Comparison of ENCODE assay signal across 16 cellular contexts in the genomic region with DNA sequence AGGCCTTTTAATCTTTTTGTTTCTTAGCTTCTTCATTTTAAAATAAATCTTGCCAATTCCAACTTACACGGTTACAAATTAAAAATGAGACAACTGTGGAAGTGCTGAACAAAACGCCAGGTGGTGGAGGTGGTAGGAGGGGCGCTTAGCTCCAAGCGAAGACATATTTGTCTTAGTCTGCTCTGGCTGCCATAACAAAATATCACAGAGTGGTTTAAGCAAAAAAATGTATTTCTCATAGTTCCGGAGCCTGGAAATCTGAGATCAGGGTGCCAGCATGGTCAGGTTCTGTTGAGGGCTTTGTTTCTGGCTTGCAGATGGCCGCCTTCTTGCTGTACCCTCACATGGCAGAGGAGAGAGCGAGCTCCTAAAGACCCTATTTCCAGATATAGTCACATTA. TPM values are rescaled to one million over a fixed set of nuclear protein-coding genes. Genes with fewer than 3 reads are reported as not detected.
DNase-seq lines count a peak whose midpoint lies in the region; ATAC-seq and TF ChIP-seq lines count a peak whose summit lies in the region.
"Had no signal": no experiment of that assay in that cellular context is flagged by ENCODE, and none has a peak within 500 bp of the region (broad histone marks: within the 10 kb centered on the region; RNA-seq: fewer than 3 reads in every experiment).

No MANE protein-coding gene starts in this region.

- no peaks in the 10 kb centered on the region for H3K9me3 Mint-ChIP-seq in activated CD8-positive, alpha-beta T cell treated with anti-CD3 and anti-CD28 coated beads, Interleukin-2, amount 10 ng/mL, durations not matched to agents 7 days and 5 days (ENCODE audit: insufficient read depth)
- peaks cover 2% of the 10 kb centered on the region for H3K9me3 Mint-ChIP-seq in activated CD8-positive, alpha-beta T cell treated with anti-CD3 and anti-CD28 coated beads for 36 hours
- H3K9me3 Mint-ChIP-seq: activated naive CD8-positive, alpha-beta T cell treated with anti-CD3 and anti-CD28 coated beads, Interleukin-2, amount 50 U/mL, for 24 hours had no signal

- intact Hi-C loops in activated CD8-positive, alpha-beta T cell treated with anti-CD3 and anti-CD28 coated beads for 36 hours (cut with micrococcal nuclease): no loop called here
- intact Hi-C loops in psoas muscle (cut with DNase I): no loop called here

- TF ChIP-seq CTCF in activated CD8-positive, alpha-beta T cell treated with anti-CD3 and anti-CD28 coated beads for 36 hours (IDR thresholded peaks at IDR 0.05): no peak
- TF ChIP-seq CTCF in fibroblast of lung (conservative IDR thresholded peaks at IDR 0.05 in 1 of 2, IDR thresholded peaks at IDR 0.05 in 1 of 2; ENCODE audit: low read depth in 1 of 2, low read length in 2 of 2) (no peak), psoas muscle (IDR thresholded peaks at IDR 0.05) (no peak)

- H3K27ac Mint-ChIP-seq in activated CD8-positive, alpha-beta T cell treated with anti-CD3 and anti-CD28 coated beads, Interleukin-2, amount 10 ng/mL, durations not matched to agents 7 days and 5 days: peak overlapping the region; percentile 21
- H3K27ac Mint-ChIP-seq in activated CD8-positive, alpha-beta T cell treated with anti-CD3 and anti-CD28 coated beads for 36 hours: no peak overlapping the region

- CTCF ChIA-PET in activated CD8-positive, alpha-beta T cell treated with anti-CD3 and anti-CD28 coated beads, Interleukin-2, amount 10 ng/mL, durations not matched to agents 7 days and 5 days (lab: Charles Lee): interaction anchor here (1.0 to 7.8 kb wide), 6 partner anchors 8 to 222 kb away, joined by 3 to 114 read pairs (median 22); no protein-coding TSS in a partner anchor
- CTCF ChIA-PET in activated CD8-positive, alpha-beta T cell treated with anti-CD3 and anti-CD28 coated beads for 36 hours (lab: Charles Lee): interaction anchor here (1.2 to 7.0 kb wide), 5 partner anchors 13 to 588 kb away, joined by 5 to 58 read pairs (median 9); no protein-coding TSS in a partner anchor

- peak overlapping the region; percentile 36 for H3K4me2 ChIP-seq in fibroblast of lung (ENCODE audit: extremely low read depth, insufficient read depth, low read length)

- POLR2A ChIA-PET in activated CD8-positive, alpha-beta T cell treated with anti-CD3 and anti-CD28 coated beads, Interleukin-2, amount 10 ng/mL, durations not matched to agents 7 days and 5 days (lab: Charles Lee): interaction anchor here (0.7 to 13.2 kb wide), 5 partner anchors 8 to 45 kb away, joined by 3 to 200 read pairs (median 4); a partner anchor contains a TSS
- POLR2A ChIA-PET in activated CD8-positive, alpha-beta T cell treated with anti-CD3 and anti-CD28 coated beads for 36 hours (lab: Charles Lee): interaction anchor here (1.6 to 15.6 kb wide), 3 partner anchors 14 to 81 kb away, joined by 6 to 209 read pairs (median 43); a partner anchor contains a TSS

- peaks cover 82% of the 10 kb centered on the region for H3K4me1 Mint-ChIP-seq in activated CD8-positive, alpha-beta T cell treated with anti-CD3 and anti-CD28 coated beads, Interleukin-2, amount 10 ng/mL, durations not matched to agents 7 days and 5 days (ENCODE audit: low read depth)
- peaks cover 69% of the 10 kb centered on the region for H3K4me1 Mint-ChIP-seq in activated CD8-positive, alpha-beta T cell treated with anti-CD3 and anti-CD28 coated beads for 36 hours (ENCODE audit: low read depth)

- no peaks in the 10 kb centered on the region for H3K36me3 Mint-ChIP-seq in activated CD8-positive, alpha-beta T cell treated with anti-CD3 and anti-CD28 coated beads, Interleukin-2, amount 10 ng/mL, durations not matched to agents 7 days and 5 days (ENCODE audit: low read depth)
- no peaks in the 10 kb centered on the region for H3K36me3 Mint-ChIP-seq in activated CD8-positive, alpha-beta T cell treated with anti-CD3 and anti-CD28 coated beads for 36 hours (ENCODE audit: low read depth)

- no peaks in the 10 kb centered on the region for H3K27me3 ChIP-seq in fibroblast of lung (ENCODE audit: control insufficient read depth, insufficient read depth, low read length)
- no peaks in the 10 kb centered on the region for H3K27me3 ChIP-seq in psoas muscle (ENCODE audit: insufficient read depth in 3 of 3, low read length in 2 of 3)
- H3K27me3 ChIP-seq: testis had no signal

- peak overlapping the region; percentile 13 for H3K4me3 Mint-ChIP-seq in activated CD8-positive, alpha-beta T cell treated with anti-CD3 and anti-CD28 coated beads, Interleukin-2, amount 10 ng/mL, durations not matched to agents 7 days and 5 days
- H3K4me3 Mint-ChIP-seq in activated CD8-positive, alpha-beta T cell treated with anti-CD3 and anti-CD28 coated beads for 36 hours: no peak overlapping the region

- no peak overlapping the region for H3K4me3 ChIP-seq in SK-N-MC
- H3K4me3 ChIP-seq in fibroblast of lung (replicated peaks in 1 of 4; ENCODE audit: control extremely low read depth in 1 of 4, insufficient read depth in 1 of 4, low read depth in 3 of 4, low read length in 4 of 4): no peak overlapping the region
- H3K4me3 ChIP-seq in psoas muscle: no peak overlapping the region
- H3K4me3 ChIP-seq: testis had no signal

- no peak overlapping the region for H2AFZ ChIP-seq in fibroblast of lung (ENCODE audit: low read length)

- DNase-seq in activated CD8-positive, alpha-beta T cell treated with anti-CD3 and anti-CD28 coated beads, Interleukin-2, amount 10 ng/mL, durations not matched to agents 7 days and 5 days: no peak
- no peak for DNase-seq in activated CD8-positive, alpha-beta T cell treated with anti-CD3 and anti-CD28 coated beads for 36 hours
- no peak for DNase-seq in SK-N-MC (ENCODE audit: low read depth, low spot score)
- peak in 1 of 2 donors; percentile 39 for DNase-seq in fibroblast of lung (ENCODE audit: low read depth in 2 of 2)
- DNase-seq in psoas muscle: no peak
- no peak for DNase-seq in activated CD4-positive, CD25-positive, alpha-beta regulatory T cell treated with anti-CD3 and anti-CD28 coated beads, Interleukin-2, amount 50 U/mL, for 72 hours
- no peak for DNase-seq in activated CD4-positive, alpha-beta T cell treated with anti-CD3 and anti-CD28 coated beads for 1 hour
- DNase-seq in GF-D8 (lab: John Stamatoyannopoulos, UW): no peak
- DNase-seq: activated CD8-positive, alpha-beta memory T cell treated with anti-CD3 and anti-CD28 coated beads, Interleukin-2, amount 50 U/mL, for 48 hours; activated naive CD8-positive, alpha-beta T cell treated with anti-CD3 and anti-CD28 coated beads, Interleukin-2, amount 50 U/mL, for 24 hours; GDM1; KBM-7; NCI-H1694; NCI-H510A treated with DMSO at 0.1 percent for 48 hours; stimulated activated CD4-positive, alpha-beta T cell treated with anti-CD3 and anti-CD28 coated beads, Interleukin-1b, Interleukin-23, amount 100 ng/mL, for 48 hours; testis had no signal

- H3K9ac ChIP-seq in SK-N-MC (ENCODE audit: insufficient read length): no peak overlapping the region
- no peak overlapping the region for H3K9ac ChIP-seq in fibroblast of lung (ENCODE audit: insufficient read depth, low read length)

- no peaks in the 10 kb centered on the region for H4K20me1 ChIP-seq in fibroblast of lung (ENCODE audit: control insufficient read depth, extremely low read depth, insufficient read depth, low read length)

- H3K27ac ChIP-seq in SK-N-MC (peak overlapping the region; percentile 49), fibroblast of lung (ENCODE audit: insufficient read depth, low read length) (no peak overlapping the region), psoas muscle (peak overlapping the region; percentile 17)

- H3K9me3 ChIP-seq in SK-N-MC (ENCODE audit: low read depth, low read length) (no peaks in the 10 kb centered on the region), fibroblast of lung (ENCODE audit: control insufficient read depth, insufficient read depth, low read depth, low read length) (no peaks in the 10 kb centered on the region), psoas muscle (no peaks in the 10 kb centered on the region)
- H3K9me3 ChIP-seq: testis had no signal

- peaks cover 6% of the 10 kb centered on the region for H3K79me2 ChIP-seq in fibroblast of lung (ENCODE audit: control insufficient read depth, insufficient read depth, low read length)

- H3K4me1 ChIP-seq in fibroblast of lung (ENCODE audit: control insufficient read depth, extremely low read depth, insufficient read depth, low read length) (peaks cover 44% of the 10 kb centered on the region), psoas muscle (peaks cover 35% of the 10 kb centered on the region)

- H3K36me3 ChIP-seq in SK-N-MC (ENCODE audit: insufficient read depth, low read length) (no peaks in the 10 kb centered on the region), fibroblast of lung (ENCODE audit: control insufficient read depth, insufficient read depth, low read length) (no peaks in the 10 kb centered on the region), psoas muscle (ENCODE audit: insufficient read depth in 1 of 2, low read depth in 1 of 2) (no peaks in the 10 kb centered on the region)

- no peak for ATAC-seq in activated CD8-positive, alpha-beta T cell treated with anti-CD3 and anti-CD28 coated beads, Interleukin-2, amount 10 ng/mL, durations not matched to agents 7 days and 5 days
- ATAC-seq in activated CD8-positive, alpha-beta T cell treated with anti-CD3 and anti-CD28 coated beads for 36 hours: no peak
- ATAC-seq in psoas muscle: no peak
- ATAC-seq: activated naive CD8-positive, alpha-beta T cell treated with anti-CD3 and anti-CD28 coated beads, Interleukin-2, amount 50 U/mL, for 24 hours had no signal

- WGBS in psoas muscle, 3 donors: 87 to 90% (median 88%) methylated on average over 7 of the region's 7 CpGs

- peaks cover 25% of the 10 kb centered on the region for H3K27me3 Mint-ChIP-seq in activated CD8-positive, alpha-beta T cell treated with anti-CD3 and anti-CD28 coated beads, Interleukin-2, amount 10 ng/mL, durations not matched to agents 7 days and 5 days (ENCODE audit: low read depth)
- peaks cover 11% of the 10 kb centered on the region for H3K27me3 Mint-ChIP-seq in activated CD8-positive, alpha-beta T cell treated with anti-CD3 and anti-CD28 coated beads for 36 hours

RNA-seq across cellular contexts. Expression of a gene that starts 14.9 kb away (rescaled TPM):
- total RNA-seq in activated CD8-positive, alpha-beta T cell treated with anti-CD3 and anti-CD28 coated beads, Interleukin-2, amount 10 ng/mL, durations not matched to agents 7 days and 5 days: 10 to 100 TPM; 37.2 to 38.0 TPM
- total RNA-seq in activated CD8-positive, alpha-beta T cell treated with anti-CD3 and anti-CD28 coated beads for 36 hours: 10 to 100 TPM; 39.8 to 41.3 TPM
- 31.1 and 42.8 TPM in 2 replicates for total RNA-seq in fibroblast of lung
- 19.1 and 24.2 TPM in 2 replicates for polyA plus RNA-seq in fibroblast of lung
- 26.0 and 33.9 TPM in 2 replicates for polyA plus RNA-seq in fibroblast of lung (2012)
- polyA minus RNA-seq in fibroblast of lung (ENCODE audit: low replicate concordance): 8.7 and 13.4 TPM in 2 replicates
- total RNA-seq in psoas muscle: 100 to 1,000 TPM in 1 of 4 donors, 10 to 100 TPM in 3; 19.9 to 110 (median 48.6) TPM
- 10 to 100 TPM; 22.8 to 47.5 (median 33.1) TPM for polyA plus RNA-seq in psoas muscle
